Comparison of ENCODE assay signal across 1 cellular context in the genomic region with DNA sequence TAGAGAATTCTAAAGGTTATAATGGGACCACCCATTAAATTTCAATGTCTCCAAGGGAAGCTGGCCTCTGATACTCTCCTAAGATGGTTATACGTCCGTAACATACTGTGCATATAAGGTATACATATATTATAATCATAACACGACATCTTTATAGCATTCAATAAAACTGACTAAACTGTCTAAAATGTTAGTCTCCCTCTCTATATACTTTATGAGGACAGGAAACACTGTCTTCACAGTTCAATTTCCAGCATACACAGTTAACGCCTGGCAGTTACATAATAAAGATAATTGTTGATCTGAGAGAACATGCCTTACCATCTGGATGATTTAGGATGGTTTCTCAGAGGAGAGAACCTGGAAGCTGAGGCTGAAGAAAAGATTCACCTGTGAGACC.
TF ChIP-seq lines count a peak whose summit lies in the region.

No MANE protein-coding gene starts in this region.

TF ChIP-seq in HCT116, 20 proteins besides CTCF, POLR2A, EP300 and RAD21 (continued from another document):
- no peak for TF ChIP-seq REST (IDR thresholded peaks at IDR 0.05; ENCODE audit: low read depth)
- TF ChIP-seq, protein P1, sequence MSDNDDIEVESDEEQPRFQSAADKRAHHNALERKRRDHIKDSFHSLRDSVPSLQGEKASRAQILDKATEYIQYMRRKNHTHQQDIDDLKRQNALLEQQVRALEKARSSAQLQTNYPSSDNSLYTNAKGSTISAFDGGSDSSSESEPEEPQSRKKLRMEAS (IDR thresholded peaks at IDR 0.05): no peak
